ENCODE assay signal across 1 cellular context in the genomic region with DNA sequence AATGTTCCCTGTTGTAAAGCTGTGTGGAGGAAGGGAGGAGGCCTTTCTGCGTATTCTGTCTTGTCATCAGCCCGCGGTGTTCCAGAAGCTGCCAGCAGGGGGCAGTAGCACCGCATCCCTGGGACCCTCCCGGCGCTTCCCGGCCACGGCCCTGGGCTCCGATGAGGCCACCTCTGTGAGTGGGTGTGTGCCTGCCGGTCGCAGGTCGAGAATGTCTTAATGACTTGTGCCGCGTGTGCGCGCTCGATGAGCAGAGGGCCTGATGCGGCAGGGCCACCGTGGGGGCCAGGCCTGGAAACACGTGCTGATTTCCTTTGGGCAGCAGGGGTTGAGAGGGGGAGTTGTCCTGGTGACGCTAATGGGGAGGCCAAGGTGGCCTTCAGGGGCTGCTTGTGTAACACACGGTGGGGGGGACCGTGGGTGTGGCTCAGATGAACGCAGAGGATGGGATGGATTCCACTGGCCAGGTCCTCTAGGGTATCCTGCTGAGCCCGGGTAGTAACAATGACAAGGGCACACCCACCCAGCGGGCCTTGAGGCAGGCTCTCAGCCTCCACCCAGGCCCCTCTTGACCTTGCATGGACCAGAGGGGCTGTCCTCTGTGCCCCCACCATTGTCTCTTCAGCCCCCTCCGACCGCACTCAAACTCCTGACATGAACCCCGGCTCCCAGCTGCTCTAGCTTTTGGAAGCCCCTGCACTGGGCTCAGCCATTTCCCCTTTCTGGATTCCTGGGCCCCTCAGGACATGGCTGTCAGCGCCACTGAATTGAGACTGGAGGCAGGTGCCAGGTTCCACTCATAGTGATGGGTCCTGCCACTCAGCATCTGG.
TF ChIP-seq lines count a peak whose summit lies in the region.

No MANE protein-coding gene starts in this region.

TF ChIP-seq in HEK293, 187 proteins besides CTCF, POLR2A, EP300 and RAD21 (continued from another document and continues in another):
- TF ChIP-seq, protein P1, sequence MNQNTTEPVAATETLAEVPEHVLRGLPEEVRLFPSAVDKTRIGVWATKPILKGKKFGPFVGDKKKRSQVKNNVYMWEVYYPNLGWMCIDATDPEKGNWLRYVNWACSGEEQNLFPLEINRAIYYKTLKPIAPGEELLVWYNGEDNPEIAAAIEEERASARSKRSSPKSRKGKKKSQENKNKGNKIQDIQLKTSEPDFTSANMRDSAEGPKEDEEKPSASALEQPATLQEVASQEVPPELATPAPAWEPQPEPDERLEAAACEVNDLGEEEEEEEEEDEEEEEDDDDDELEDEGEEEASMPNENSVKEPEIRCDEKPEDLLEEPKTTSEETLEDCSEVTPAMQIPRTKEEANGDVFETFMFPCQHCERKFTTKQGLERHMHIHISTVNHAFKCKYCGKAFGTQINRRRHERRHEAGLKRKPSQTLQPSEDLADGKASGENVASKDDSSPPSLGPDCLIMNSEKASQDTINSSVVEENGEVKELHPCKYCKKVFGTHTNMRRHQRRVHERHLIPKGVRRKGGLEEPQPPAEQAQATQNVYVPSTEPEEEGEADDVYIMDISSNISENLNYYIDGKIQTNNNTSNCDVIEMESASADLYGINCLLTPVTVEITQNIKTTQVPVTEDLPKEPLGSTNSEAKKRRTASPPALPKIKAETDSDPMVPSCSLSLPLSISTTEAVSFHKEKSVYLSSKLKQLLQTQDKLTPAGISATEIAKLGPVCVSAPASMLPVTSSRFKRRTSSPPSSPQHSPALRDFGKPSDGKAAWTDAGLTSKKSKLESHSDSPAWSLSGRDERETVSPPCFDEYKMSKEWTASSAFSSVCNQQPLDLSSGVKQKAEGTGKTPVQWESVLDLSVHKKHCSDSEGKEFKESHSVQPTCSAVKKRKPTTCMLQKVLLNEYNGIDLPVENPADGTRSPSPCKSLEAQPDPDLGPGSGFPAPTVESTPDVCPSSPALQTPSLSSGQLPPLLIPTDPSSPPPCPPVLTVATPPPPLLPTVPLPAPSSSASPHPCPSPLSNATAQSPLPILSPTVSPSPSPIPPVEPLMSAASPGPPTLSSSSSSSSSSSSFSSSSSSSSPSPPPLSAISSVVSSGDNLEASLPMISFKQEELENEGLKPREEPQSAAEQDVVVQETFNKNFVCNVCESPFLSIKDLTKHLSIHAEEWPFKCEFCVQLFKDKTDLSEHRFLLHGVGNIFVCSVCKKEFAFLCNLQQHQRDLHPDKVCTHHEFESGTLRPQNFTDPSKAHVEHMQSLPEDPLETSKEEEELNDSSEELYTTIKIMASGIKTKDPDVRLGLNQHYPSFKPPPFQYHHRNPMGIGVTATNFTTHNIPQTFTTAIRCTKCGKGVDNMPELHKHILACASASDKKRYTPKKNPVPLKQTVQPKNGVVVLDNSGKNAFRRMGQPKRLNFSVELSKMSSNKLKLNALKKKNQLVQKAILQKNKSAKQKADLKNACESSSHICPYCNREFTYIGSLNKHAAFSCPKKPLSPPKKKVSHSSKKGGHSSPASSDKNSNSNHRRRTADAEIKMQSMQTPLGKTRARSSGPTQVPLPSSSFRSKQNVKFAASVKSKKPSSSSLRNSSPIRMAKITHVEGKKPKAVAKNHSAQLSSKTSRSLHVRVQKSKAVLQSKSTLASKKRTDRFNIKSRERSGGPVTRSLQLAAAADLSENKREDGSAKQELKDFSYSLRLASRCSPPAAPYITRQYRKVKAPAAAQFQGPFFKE (tag by site-specific recombination; IDR thresholded peaks at IDR 0.05; ENCODE audit: borderline replicate concordance) = no peak
- TF ChIP-seq KLF8 (tag by site-specific recombination; IDR thresholded peaks at IDR 0.05) (no peak), ZNF341 (tag by site-specific recombination; IDR thresholded peaks at IDR 0.05; ENCODE audit: low read depth) (no peak), ZBTB48 (tag by site-specific recombination; IDR thresholded peaks at IDR 0.05) (no peak), ZNF549 (tag by site-specific recombination; IDR thresholded peaks at IDR 0.05) (no peak), KLF1 (tag by site-specific recombination; IDR thresholded peaks at IDR 0.05) (peak; percentile 53; the same call in 1 of the 2 replicates), SCRT2 (tag by site-specific recombination; IDR thresholded peaks at IDR 0.05) (no peak), ZBTB21 (tag by site-specific recombination; IDR thresholded peaks at IDR 0.05) (no peak), ZSCAN23 (tag by site-specific recombination; IDR thresholded peaks at IDR 0.05) (no peak), ZNF596 (tag by site-specific recombination; IDR thresholded peaks at IDR 0.05) (no peak), HOXD13 (CRISPR knock-in tag; IDR thresholded peaks at IDR 0.05; ENCODE audit: borderline replicate concordance) (no peak), SP7 (tag by site-specific recombination; IDR thresholded peaks at IDR 0.05) (peak; percentile 61; the same call in 1 of the 2 replicates), ZSCAN30 (tag by site-specific recombination; IDR thresholded peaks at IDR 0.05) (peak; percentile 65; the same call in 1 of the 2 replicates), KLF10 (tag by site-specific recombination; IDR thresholded peaks at IDR 0.05) (peak; percentile 59), GLI4 (tag by site-specific recombination; IDR thresholded peaks at IDR 0.05) (no peak), ZNF184 (tag by site-specific recombination; IDR thresholded peaks at IDR 0.05) (no peak), KLF7 (tag by site-specific recombination; IDR thresholded peaks at IDR 0.05; ENCODE audit: borderline replicate concordance) (0 out of 2 replicates have a peak, but pooled peaks have one; percentile 10), ZNF221 (tag by site-specific recombination; IDR thresholded peaks at IDR 0.05; ENCODE audit: borderline replicate concordance) (no peak), ZNF169 (tag by site-specific recombination; IDR thresholded peaks at IDR 0.05) (no peak), ZNF560 (tag by site-specific recombination; IDR thresholded peaks at IDR 0.05; ENCODE audit: borderline replicate concordance) (no peak), TRIM28 (IDR thresholded peaks at IDR 0.05; ENCODE audit: borderline replicate concordance, low read length) (no peak), ZNF610 (tag by site-specific recombination; IDR thresholded peaks at IDR 0.05; ENCODE audit: borderline replicate concordance) (no peak), BCL11A (tag by site-specific recombination; IDR thresholded peaks at IDR 0.05; ENCODE audit: low read depth) (no peak), ZIC2 (tag by site-specific recombination; IDR thresholded peaks at IDR 0.05) (peak; percentile 69), ZNF239 (tag by site-specific recombination; IDR thresholded peaks at IDR 0.05) (no peak), ZFP3 (tag by site-specific recombination; IDR thresholded peaks at IDR 0.05; ENCODE audit: low read depth) (no peak), ZNF776 (tag by site-specific recombination; IDR thresholded peaks at IDR 0.05; ENCODE audit: borderline replicate concordance) (no peak), ZNF473 (tag by site-specific recombination; IDR thresholded peaks at IDR 0.05) (no peak), ZNF626 (tag by site-specific recombination; IDR thresholded peaks at IDR 0.05) (no peak)
- TF ChIP-seq, protein P2, sequence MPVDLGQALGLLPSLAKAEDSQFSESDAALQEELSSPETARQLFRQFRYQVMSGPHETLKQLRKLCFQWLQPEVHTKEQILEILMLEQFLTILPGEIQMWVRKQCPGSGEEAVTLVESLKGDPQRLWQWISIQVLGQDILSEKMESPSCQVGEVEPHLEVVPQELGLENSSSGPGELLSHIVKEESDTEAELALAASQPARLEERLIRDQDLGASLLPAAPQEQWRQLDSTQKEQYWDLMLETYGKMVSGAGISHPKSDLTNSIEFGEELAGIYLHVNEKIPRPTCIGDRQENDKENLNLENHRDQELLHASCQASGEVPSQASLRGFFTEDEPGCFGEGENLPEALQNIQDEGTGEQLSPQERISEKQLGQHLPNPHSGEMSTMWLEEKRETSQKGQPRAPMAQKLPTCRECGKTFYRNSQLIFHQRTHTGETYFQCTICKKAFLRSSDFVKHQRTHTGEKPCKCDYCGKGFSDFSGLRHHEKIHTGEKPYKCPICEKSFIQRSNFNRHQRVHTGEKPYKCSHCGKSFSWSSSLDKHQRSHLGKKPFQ (tag by site-specific recombination; IDR thresholded peaks at IDR 0.05) = no peak
- TF ChIP-seq, protein P3, sequence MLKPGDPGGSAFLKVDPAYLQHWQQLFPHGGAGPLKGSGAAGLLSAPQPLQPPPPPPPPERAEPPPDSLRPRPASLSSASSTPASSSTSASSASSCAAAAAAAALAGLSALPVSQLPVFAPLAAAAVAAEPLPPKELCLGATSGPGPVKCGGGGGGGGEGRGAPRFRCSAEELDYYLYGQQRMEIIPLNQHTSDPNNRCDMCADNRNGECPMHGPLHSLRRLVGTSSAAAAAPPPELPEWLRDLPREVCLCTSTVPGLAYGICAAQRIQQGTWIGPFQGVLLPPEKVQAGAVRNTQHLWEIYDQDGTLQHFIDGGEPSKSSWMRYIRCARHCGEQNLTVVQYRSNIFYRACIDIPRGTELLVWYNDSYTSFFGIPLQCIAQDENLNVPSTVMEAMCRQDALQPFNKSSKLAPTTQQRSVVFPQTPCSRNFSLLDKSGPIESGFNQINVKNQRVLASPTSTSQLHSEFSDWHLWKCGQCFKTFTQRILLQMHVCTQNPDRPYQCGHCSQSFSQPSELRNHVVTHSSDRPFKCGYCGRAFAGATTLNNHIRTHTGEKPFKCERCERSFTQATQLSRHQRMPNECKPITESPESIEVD (tag by site-specific recombination; IDR thresholded peaks at IDR 0.05) = no peak
- TF ChIP-seq, protein P4, sequence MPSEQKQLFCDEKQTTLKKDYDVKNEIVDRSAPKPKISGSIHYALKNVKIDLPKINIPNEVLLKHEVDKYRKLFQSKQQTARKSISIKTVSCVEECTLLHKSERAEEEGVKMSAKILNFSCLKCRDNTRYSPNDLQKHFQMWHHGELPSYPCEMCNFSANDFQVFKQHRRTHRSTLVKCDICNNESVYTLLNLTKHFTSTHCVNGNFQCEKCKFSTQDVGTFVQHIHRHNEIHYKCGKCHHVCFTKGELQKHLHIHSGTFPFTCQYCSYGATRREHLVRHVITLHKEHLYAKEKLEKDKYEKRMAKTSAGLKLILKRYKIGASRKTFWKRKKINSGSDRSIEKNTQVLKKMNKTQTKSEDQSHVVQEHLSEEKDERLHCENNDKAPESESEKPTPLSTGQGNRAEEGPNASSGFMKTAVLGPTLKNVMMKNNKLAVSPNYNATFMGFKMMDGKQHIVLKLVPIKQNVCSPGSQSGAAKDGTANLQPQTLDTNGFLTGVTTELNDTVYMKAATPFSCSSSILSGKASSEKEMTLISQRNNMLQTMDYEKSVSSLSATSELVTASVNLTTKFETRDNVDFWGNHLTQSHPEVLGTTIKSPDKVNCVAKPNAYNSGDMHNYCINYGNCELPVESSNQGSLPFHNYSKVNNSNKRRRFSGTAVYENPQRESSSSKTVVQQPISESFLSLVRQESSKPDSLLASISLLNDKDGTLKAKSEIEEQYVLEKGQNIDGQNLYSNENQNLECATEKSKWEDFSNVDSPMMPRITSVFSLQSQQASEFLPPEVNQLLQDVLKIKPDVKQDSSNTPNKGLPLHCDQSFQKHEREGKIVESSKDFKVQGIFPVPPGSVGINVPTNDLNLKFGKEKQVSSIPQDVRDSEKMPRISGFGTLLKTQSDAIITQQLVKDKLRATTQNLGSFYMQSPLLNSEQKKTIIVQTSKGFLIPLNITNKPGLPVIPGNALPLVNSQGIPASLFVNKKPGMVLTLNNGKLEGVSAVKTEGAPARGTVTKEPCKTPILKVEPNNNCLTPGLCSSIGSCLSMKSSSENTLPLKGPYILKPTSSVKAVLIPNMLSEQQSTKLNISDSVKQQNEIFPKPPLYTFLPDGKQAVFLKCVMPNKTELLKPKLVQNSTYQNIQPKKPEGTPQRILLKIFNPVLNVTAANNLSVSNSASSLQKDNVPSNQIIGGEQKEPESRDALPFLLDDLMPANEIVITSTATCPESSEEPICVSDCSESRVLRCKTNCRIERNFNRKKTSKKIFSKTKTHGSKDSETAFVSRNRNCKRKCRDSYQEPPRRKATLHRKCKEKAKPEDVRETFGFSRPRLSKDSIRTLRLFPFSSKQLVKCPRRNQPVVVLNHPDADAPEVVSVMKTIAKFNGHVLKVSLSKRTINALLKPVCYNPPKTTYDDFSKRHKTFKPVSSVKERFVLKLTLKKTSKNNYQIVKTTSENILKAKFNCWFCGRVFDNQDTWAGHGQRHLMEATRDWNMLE (tag by site-specific recombination; conservative IDR thresholded peaks at IDR 0.05; ENCODE audit: low read depth) = no peak
- TF ChIP-seq, protein P5, sequence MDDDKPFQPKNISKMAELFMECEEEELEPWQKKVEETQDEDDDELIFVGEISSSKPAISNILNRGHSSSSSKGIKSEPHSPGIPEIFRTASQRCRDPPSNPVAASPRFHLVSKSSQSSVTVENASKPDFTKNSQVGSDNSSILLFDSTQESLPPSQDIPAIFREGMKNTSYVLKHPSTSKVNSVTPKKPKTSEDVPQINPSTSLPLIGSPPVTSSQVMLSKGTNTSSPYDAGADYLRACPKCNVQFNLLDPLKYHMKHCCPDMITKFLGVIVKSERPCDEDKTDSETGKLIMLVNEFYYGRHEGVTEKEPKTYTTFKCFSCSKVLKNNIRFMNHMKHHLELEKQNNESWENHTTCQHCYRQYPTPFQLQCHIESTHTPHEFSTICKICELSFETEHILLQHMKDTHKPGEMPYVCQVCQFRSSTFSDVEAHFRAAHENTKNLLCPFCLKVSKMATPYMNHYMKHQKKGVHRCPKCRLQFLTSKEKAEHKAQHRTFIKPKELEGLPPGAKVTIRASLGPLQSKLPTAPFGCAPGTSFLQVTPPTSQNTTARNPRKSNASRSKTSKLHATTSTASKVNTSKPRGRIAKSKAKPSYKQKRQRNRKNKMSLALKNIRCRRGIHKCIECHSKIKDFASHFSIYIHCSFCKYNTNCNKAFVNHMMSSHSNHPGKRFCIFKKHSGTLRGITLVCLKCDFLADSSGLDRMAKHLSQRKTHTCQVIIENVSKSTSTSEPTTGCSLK (tag by site-specific recombination; IDR thresholded peaks at IDR 0.05) = no peak
- TF ChIP-seq, protein P6, sequence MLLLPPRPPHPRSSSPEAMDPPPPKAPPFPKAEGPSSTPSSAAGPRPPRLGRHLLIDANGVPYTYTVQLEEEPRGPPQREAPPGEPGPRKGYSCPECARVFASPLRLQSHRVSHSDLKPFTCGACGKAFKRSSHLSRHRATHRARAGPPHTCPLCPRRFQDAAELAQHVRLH (tag by site-specific recombination; IDR thresholded peaks at IDR 0.05) = no peak
- TF ChIP-seq, protein P7, sequence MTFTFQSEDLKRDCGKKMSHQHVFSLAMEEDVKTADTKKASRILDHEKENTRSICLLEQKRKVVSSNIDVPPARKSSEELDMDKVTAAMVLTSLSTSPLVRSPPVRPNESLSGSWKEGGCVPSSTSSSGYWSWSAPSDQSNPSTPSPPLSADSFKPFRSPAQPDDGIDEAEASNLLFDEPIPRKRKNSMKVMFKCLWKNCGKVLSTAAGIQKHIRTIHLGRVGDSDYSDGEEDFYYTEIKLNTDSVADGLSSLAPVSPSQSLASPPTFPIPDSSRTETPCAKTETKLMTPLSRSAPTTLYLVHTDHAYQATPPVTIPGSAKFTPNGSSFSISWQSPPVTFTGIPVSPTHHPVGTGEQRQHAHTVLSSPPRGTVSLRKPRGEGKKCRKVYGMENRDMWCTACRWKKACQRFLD (tag by site-specific recombination; IDR thresholded peaks at IDR 0.05) = no peak
